ENCODE assay signal across 37 cellular contexts in the genomic region with DNA sequence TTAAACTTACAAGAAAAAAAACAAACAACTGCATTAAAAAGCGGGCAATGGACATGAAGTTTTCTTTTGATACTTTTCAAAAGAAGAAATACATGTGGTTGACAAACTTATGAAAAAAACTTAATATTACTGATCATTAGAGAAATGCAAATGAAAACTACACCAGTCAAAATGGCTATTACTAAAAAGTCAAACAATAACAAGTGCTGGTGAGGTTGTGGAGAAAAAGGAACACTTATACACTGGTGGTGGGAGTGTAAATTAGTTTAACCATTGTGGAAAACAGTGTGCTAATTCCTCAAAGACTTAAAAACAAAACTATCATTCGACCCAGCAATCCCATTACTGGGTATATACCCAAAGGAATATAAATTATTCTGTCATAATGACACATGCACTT.
"Had no signal": no experiment of that assay in that cellular context is flagged by ENCODE, and none has a peak within 500 bp of the region (broad histone marks: within the 10 kb centered on the region; RNA-seq: fewer than 3 reads in every experiment).

No MANE protein-coding gene starts in this region.

- DNase-seq: Karpas-422, Kasumi-1, MG63, MM.1S, MV-4-11, NCI-H1048, NCI-H1092, NCI-H1092 treated with DMSO at 0.1 percent for 48 hours, NCI-H1105, NCI-H1105 treated with DMSO at 0.1 percent for 48 hours, NCI-H1417, NCI-H1417 treated with DMSO at 0.1 percent for 48 hours, NCI-H1436, NCI-H1436 treated with DMSO at 0.1 percent for 48 hours, NCI-H146, NCI-H1694, NCI-H1694 treated with DMSO at 0.1 percent for 48 hours, NCI-H187, NCI-H187 treated with DMSO at 0.1 percent for 48 hours, NCI-H1930, NCI-H2029, NCI-H2029 treated with DMSO at 0.1 percent for 48 hours, NCI-H2081, NCI-H2081 treated with DMSO at 0.1 percent for 48 hours, NCI-H2107, NCI-H2171, NCI-H2171 treated with DMSO at 0.1 percent for 48 hours, NCI-H2227 treated with DMSO at 0.1 percent for 48 hours, NCI-H226, NCI-H345, NCI-H446, NCI-H446 treated with DMSO at 0.1 percent for 48 hours, NCI-H510A, NCI-H510A treated with DMSO at 0.1 percent for 48 hours, NCI-H524, NCI-H524 treated with DMSO at 0.1 percent for 48 hours, NCI-H526 had no signal

- H3K27me3 ChIP-seq: MG63 had no signal

- H3K36me3 ChIP-seq: MG63 had no signal

- H3K4me3 ChIP-seq: MG63 had no signal
